In the genomic region with DNA sequence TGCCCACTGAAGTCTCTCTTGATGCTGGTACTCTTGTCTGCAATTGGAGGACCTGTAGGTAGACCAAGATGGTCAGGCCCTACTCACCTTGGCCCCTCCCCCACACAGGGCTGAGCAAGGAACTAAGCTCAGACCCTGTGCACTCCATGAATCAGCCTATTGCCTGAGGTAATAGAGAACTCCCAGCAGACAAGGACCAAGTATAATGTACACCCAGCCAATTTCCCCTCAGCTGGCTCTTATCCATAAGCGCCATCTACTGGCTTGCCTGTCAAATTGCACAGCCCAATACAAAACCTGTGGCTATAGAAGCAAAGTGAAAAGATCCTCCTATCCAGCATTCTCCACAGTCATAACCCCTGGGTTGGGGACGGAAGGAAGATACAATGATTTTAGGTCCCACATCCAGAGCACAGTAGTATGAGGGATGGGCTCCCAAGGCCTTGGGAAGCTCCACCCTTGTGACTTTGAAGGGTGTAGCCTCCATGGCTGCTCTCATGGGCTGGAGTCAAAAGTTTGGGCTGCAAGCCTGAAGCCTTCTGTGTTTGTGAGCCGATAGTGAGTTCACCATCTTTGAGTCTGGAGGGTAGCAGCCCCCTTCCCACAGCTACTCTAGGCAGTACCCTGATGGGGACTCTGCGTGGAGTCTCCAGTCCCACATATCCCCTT, we compare ENCODE assay signal across 8 cellular contexts. TPM values are rescaled to one million over a fixed set of nuclear protein-coding genes. Genes with fewer than 3 reads are reported as not detected.
DNase-seq lines count a peak whose midpoint lies in the region; ATAC-seq lines count a peak whose summit lies in the region.

No MANE protein-coding gene starts in this region.

- no peaks in the 10 kb centered on the region for H3K4me1 Mint-ChIP-seq in activated naive CD8-positive, alpha-beta T cell treated with anti-CD3 and anti-CD28 coated beads, Interleukin-2, amount 10 ng/mL, durations not matched to agents 7 days and 5 days

- POLR2A ChIA-PET in activated naive CD8-positive, alpha-beta T cell treated with anti-CD3 and anti-CD28 coated beads, Interleukin-2, amount 10 ng/mL, durations not matched to agents 7 days and 5 days (lab: Charles Lee) = no interaction called here

- peaks cover 4% of the 10 kb centered on the region; the same call in 1 of the 2 replicates for H3K27me3 ChIP-seq in HAP-1 (ENCODE audit: low read depth)

- no peaks in the 10 kb centered on the region for H3K4me1 ChIP-seq in HAP-1

- in situ Hi-C loops in HAP-1 (cut with MboI; ENCODE audit: low sequenced_read_pairs) = loop anchor here (10.0 kb wide), 1 partner anchor 114 kb away; no protein-coding TSS in a partner anchor

- H3K27ac Mint-ChIP-seq in activated naive CD8-positive, alpha-beta T cell treated with anti-CD3 and anti-CD28 coated beads, Interleukin-2, amount 10 ng/mL, durations not matched to agents 7 days and 5 days = no peak overlapping the region

- no peaks in the 10 kb centered on the region for H3K9me3 ChIP-seq in HAP-1

- H3K36me3 ChIP-seq in HAP-1 (replicated peaks) = no peaks in the 10 kb centered on the region

- no peaks in the 10 kb centered on the region for H3K9me3 Mint-ChIP-seq in activated naive CD8-positive, alpha-beta T cell treated with anti-CD3 and anti-CD28 coated beads, Interleukin-2, amount 10 ng/mL, durations not matched to agents 7 days and 5 days

- ATAC-seq in activated naive CD8-positive, alpha-beta T cell treated with anti-CD3 and anti-CD28 coated beads, Interleukin-2, amount 10 ng/mL, durations not matched to agents 7 days and 5 days (ENCODE audit: low read depth) = peak; percentile 78

- peak; percentile 67 for DNase-seq in activated effector memory CD4-positive, alpha-beta T cell treated with anti-CD3 and anti-CD28 coated beads, Interleukin-2, amount 50 U/mL, for 16 hours
- no peak for DNase-seq in activated effector memory CD4-positive, alpha-beta T cell treated with Interleukin-2 at 50 U/mL for 16 hours
- DNase-seq in HAP-1 (ENCODE audit: low spot score in 2 of 2) (peak; percentile 38 to 43), Kasumi-1 (lab: John Stamatoyannopoulos, UW) (peak; percentile 75 to 85), RPMI8226 (peak; percentile 68), hippocampal formation (lab: John Stamatoyannopoulos, UW) (peak; percentile 10 to 31)
- DNase-seq in activated naive CD8-positive, alpha-beta T cell treated with anti-CD3 and anti-CD28 coated beads, Interleukin-2, amount 10 ng/mL, durations not matched to agents 7 days and 5 days = peak; percentile 36
- peak; percentile 11 to 25 for DNase-seq in stimulated activated CD4-positive, alpha-beta T cell treated with anti-CD3 and anti-CD28 coated beads, Interleukin-1b, Interleukin-23, amount 100 ng/mL, for 4 hours (ENCODE audit: low read depth in 2 of 2)

- H3K4me3 Mint-ChIP-seq in activated naive CD8-positive, alpha-beta T cell treated with anti-CD3 and anti-CD28 coated beads, Interleukin-2, amount 10 ng/mL, durations not matched to agents 7 days and 5 days = no peak overlapping the region

- peaks cover 1% of the 10 kb centered on the region for H3K27me3 Mint-ChIP-seq in activated naive CD8-positive, alpha-beta T cell treated with anti-CD3 and anti-CD28 coated beads, Interleukin-2, amount 10 ng/mL, durations not matched to agents 7 days and 5 days

- H3K36me3 Mint-ChIP-seq in activated naive CD8-positive, alpha-beta T cell treated with anti-CD3 and anti-CD28 coated beads, Interleukin-2, amount 10 ng/mL, durations not matched to agents 7 days and 5 days = no peaks in the 10 kb centered on the region

- no peak overlapping the region for H3K4me3 ChIP-seq in HAP-1

RNA-seq across cellular contexts. Expression of a gene that starts 56.0 kb away (rescaled TPM):
- not detected for total RNA-seq in activated naive CD8-positive, alpha-beta T cell treated with anti-CD3 and anti-CD28 coated beads, Interleukin-2, amount 10 ng/mL, durations not matched to agents 7 days and 5 days

RNA-seq across cellular contexts. Expression of a gene that starts 56.7 kb away (rescaled TPM):
- not detected for total RNA-seq in activated naive CD8-positive, alpha-beta T cell treated with anti-CD3 and anti-CD28 coated beads, Interleukin-2, amount 10 ng/mL, durations not matched to agents 7 days and 5 days
